In genomic region chr1:212749924-212750535, GRCh38 we compare ENCODE assay signal across 8 cellular contexts.
DNase-seq lines count a peak whose midpoint lies in the region; ATAC-seq, FAIRE-seq and TF ChIP-seq lines count a peak whose summit lies in the region.

No MANE protein-coding gene starts in this region.

- H3K4me1 ChIP-seq in parathyroid adenoma = no peaks in the 10 kb centered on the region

- DNase-seq in AG08395 (ENCODE audit: low spot score) (peak; percentile 84), GM10266 (ENCODE audit: extremely low spot score) (peak; percentile 35), NCI-H146 (lab: John Stamatoyannopoulos, UW) (peak; percentile 35), fibroblast of the conjunctiva (ENCODE audit: low read depth) (peak; percentile 64)

- no peak overlapping the region for H3K27ac ChIP-seq in parathyroid adenoma

- no peak overlapping the region for H3K4me2 ChIP-seq in parathyroid adenoma (ENCODE audit: low read length)

- ATAC-seq in GM19467 (IDR thresholded peaks at IDR 0.05; ENCODE audit: unreplicated experiment) (no peak), HG03108 (IDR thresholded peaks at IDR 0.05; ENCODE audit: unreplicated experiment) (no peak)

- H3K4me3 ChIP-seq in parathyroid adenoma (ENCODE audit: low read depth, low read length) = no peak overlapping the region

- TF ChIP-seq CTCF in GM10266 (IDR thresholded peaks at IDR 0.05; ENCODE audit: control insufficient read depth, insufficient read depth, low read depth, missing control alignments) (peak; percentile 43), parathyroid adenoma (IDR thresholded peaks at IDR 0.05) (peak; percentile 64)

- H3K36me3 ChIP-seq in parathyroid adenoma (ENCODE audit: control insufficient read depth, insufficient read depth, low read length) = no peaks in the 10 kb centered on the region

- no peaks in the 10 kb centered on the region for H3K27me3 ChIP-seq in parathyroid adenoma (ENCODE audit: control insufficient read depth, insufficient read depth, low read length)

- H3K9me3 ChIP-seq in parathyroid adenoma (ENCODE audit: control insufficient read depth, low read length) = no peaks in the 10 kb centered on the region

- peak; percentile 95 for FAIRE-seq in TTC549 (lab: Jason Lieb, UNC)

- H3K9ac ChIP-seq in parathyroid adenoma = no peak overlapping the region

- no peaks in the 10 kb centered on the region for H3K79me2 ChIP-seq in parathyroid adenoma

- no peak overlapping the region for H2AFZ ChIP-seq in parathyroid adenoma
